14 cellular contexts compared by ENCODE assay signal in the genomic region with DNA sequence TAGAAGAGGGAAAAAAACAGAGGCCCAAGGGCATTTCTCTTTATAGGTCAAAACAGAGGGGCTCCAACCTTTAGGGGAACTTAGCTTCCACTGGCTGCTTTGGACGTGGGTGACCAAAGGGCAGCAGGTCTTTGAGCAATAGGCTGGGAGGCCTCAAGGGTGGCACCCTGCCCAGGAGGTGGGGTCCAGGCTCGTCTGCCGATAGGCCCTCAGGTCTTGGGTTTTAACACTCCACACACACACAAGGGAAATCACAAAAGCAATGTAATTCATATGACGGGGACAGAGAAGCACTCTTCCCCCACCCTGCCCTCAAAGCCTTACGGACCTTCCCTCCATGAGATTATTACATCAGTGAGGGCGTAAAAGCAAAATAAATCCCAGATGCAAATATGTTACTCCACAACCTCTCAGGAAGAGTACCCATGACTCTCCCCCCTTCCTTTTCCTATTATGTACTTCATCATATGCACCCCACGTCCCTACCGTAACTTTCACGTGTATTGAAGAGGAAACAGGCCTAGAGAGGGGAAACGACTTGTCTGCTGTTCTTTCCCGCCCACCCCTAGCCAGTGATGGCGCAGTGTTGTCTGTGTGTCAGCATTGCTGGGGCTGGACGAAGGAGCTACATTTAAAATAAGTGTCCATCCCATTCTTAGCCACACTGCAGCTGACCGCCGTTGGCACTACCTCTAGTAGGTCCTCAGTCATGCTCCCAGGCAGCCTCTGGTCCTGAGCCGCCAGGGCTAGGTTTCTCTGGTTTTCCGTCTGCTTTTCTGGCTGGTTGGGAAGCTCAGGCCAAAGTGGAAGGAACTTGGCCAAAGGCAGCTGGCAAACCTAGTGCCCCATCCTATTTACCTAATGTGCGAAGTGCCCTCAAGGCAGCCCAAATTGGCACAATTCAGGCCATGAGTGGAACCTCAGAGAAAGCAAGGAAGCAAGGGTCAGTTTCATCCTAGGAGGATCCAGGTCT. TPM values are rescaled to one million over a fixed set of nuclear protein-coding genes. Genes with fewer than 3 reads are reported as not detected.
DNase-seq lines count a peak whose midpoint lies in the region; ATAC-seq and TF ChIP-seq lines count a peak whose summit lies in the region.
"Had no signal": no experiment of that assay in that cellular context is flagged by ENCODE, and none has a peak within 500 bp of the region (broad histone marks: within the 10 kb centered on the region; RNA-seq: fewer than 3 reads in every experiment).

No MANE protein-coding gene starts in this region.

- TF ChIP-seq CTCF in gastroesophageal sphincter (IDR thresholded peaks at IDR 0.05) (no peak), progenitor cell of endocrine pancreas (IDR thresholded peaks at IDR 0.05; ENCODE audit: unreplicated experiment) (no peak)

- DNase-seq in activated CD4-positive, alpha-beta T cell treated with anti-CD3 and anti-CD28 coated beads for 36 hours, result no peak
- DNase-seq in activated CD4-positive, alpha-beta T cell treated with anti-CD3 and anti-CD28 coated beads for 48 hours, result no peak
- DNase-seq in T-cell (no peak), progenitor cell of endocrine pancreas (ENCODE audit: low spot score, unreplicated experiment) (no peak), caudate nucleus (lab: John Stamatoyannopoulos, UW) (no peak), HAP-1 (ENCODE audit: low spot score in 2 of 2) (no peak), NCI-H1105 (lab: John Stamatoyannopoulos, UW) (no peak)
- DNase-seq: activated B cell treated with CpG ODN at 0.5 μM for 24 hours; activated effector memory CD4-positive, alpha-beta T cell treated with anti-CD3 and anti-CD28 coated beads, Interleukin-2, amount 50 U/mL, for 16 hours; head of caudate nucleus; left lung; NCI-H2171 had no signal

- in situ Hi-C loops in HAP-1 (cut with MboI; ENCODE audit: low sequenced_read_pairs), result loop anchor here (10.0 kb wide), 1 partner anchor 331 kb away; no protein-coding TSS in a partner anchor

- no peak for TF ChIP-seq EP300 in gastroesophageal sphincter (IDR thresholded peaks at IDR 0.05)

- 58 to 76% methylated on average over 4 to 11 of the region's 18 CpGs for WGBS in gastroesophageal sphincter (ENCODE audit: low coverage in 1 of 2), 2 donors

- H3K36me3 Mint-ChIP-seq in activated CD4-positive, alpha-beta T cell treated with anti-CD3 and anti-CD28 coated beads for 36 hours (ENCODE audit: low read depth), result peaks cover 23% of the 10 kb centered on the region
- H3K36me3 Mint-ChIP-seq in T-cell (peaks cover 12% of the 10 kb centered on the region), progenitor cell of endocrine pancreas (ENCODE audit: insufficient read depth) (peaks cover 20% of the 10 kb centered on the region)

- no peaks in the 10 kb centered on the region for H3K27me3 ChIP-seq in gastroesophageal sphincter
- no peaks in the 10 kb centered on the region for H3K27me3 ChIP-seq in HAP-1 (ENCODE audit: low read depth)
- H3K27me3 ChIP-seq: left lung had no signal

- H3K4me3 ChIP-seq in gastroesophageal sphincter, result no peak overlapping the region
- H3K4me3 ChIP-seq in HAP-1, result no peak overlapping the region

- no peak for ATAC-seq in activated CD4-positive, alpha-beta T cell treated with anti-CD3 and anti-CD28 coated beads for 36 hours
- ATAC-seq in T-cell (replicated peaks in 1 of 4) (no peak), gastroesophageal sphincter (no peak)
- ATAC-seq: left lung had no signal

- H3K36me3 ChIP-seq in gastroesophageal sphincter (peaks cover 0 to 48% of the 10 kb centered on the region in 2 donors), HAP-1 (replicated peaks) (peaks cover 15% of the 10 kb centered on the region; the same call in 1 of the 2 replicates)

- H3K4me1 ChIP-seq in gastroesophageal sphincter (peaks cover 0 to 48% (median 4%) of the 10 kb centered on the region in 3 donors), HAP-1 (peaks cover 8% of the 10 kb centered on the region; the same call in 1 of the 2 replicates)

- no peaks in the 10 kb centered on the region for H3K9me3 Mint-ChIP-seq in activated CD4-positive, alpha-beta T cell treated with anti-CD3 and anti-CD28 coated beads for 36 hours (ENCODE audit: low read depth)
- H3K9me3 Mint-ChIP-seq in T-cell (no peaks in the 10 kb centered on the region), progenitor cell of endocrine pancreas (ENCODE audit: low read depth) (no peaks in the 10 kb centered on the region)
- H3K9me3 Mint-ChIP-seq: activated B cell treated with CpG ODN at 0.5 μM for 24 hours had no signal

- no peaks in the 10 kb centered on the region for H3K27me3 Mint-ChIP-seq in activated CD4-positive, alpha-beta T cell treated with anti-CD3 and anti-CD28 coated beads for 36 hours
- H3K27me3 Mint-ChIP-seq in T-cell (no peaks in the 10 kb centered on the region), progenitor cell of endocrine pancreas (no peaks in the 10 kb centered on the region)
- H3K27me3 Mint-ChIP-seq: activated B cell treated with CpG ODN at 0.5 μM for 24 hours had no signal

- intact Hi-C loops in activated CD4-positive, alpha-beta T cell treated with anti-CD3 and anti-CD28 coated beads for 36 hours (cut with DNase I, micrococcal nuclease), result no loop called here

- CTCF ChIA-PET in activated CD4-positive, alpha-beta T cell treated with anti-CD3 and anti-CD28 coated beads for 36 hours (lab: Charles Lee), result interaction anchor here (1.3 kb wide), 1 partner anchor 17 kb away, joined by 5 read pairs; no protein-coding TSS in a partner anchor
- CTCF ChIA-PET in T-cell (lab: Charles Lee), result interaction anchor here (0.5 kb wide), 2 partner anchors 9 to 1487 kb away, joined by 3 to 6 read pairs; no protein-coding TSS in a partner anchor

- H3K4me3 Mint-ChIP-seq in activated CD4-positive, alpha-beta T cell treated with anti-CD3 and anti-CD28 coated beads for 36 hours, result no peak overlapping the region
- H3K4me3 Mint-ChIP-seq in T-cell, result peak overlapping the region; percentile 24 to 87 (median 86)
- H3K4me3 Mint-ChIP-seq in progenitor cell of endocrine pancreas (ENCODE audit: low read depth), result peak overlapping the region; percentile 82

- TF ChIP-seq POLR2A in gastroesophageal sphincter (IDR thresholded peaks at IDR 0.05), result no peak

- H3K27ac Mint-ChIP-seq in activated CD4-positive, alpha-beta T cell treated with anti-CD3 and anti-CD28 coated beads for 36 hours, result peak overlapping the region; percentile 31
- H3K27ac Mint-ChIP-seq in T-cell, result peak overlapping the region; percentile 31 to 84
- no peak overlapping the region for H3K27ac Mint-ChIP-seq in progenitor cell of endocrine pancreas

- H3K27ac ChIP-seq in gastroesophageal sphincter, result peak overlapping the region in 3 of 4 donors; percentile 95 to 97 (median 95)
- H3K27ac ChIP-seq in caudate nucleus (ENCODE audit: low read depth, low read length), result no peak overlapping the region
- H3K27ac ChIP-seq: epithelial cell of prostate had no signal

- peaks cover 22% of the 10 kb centered on the region for H3K4me1 Mint-ChIP-seq in activated CD4-positive, alpha-beta T cell treated with anti-CD3 and anti-CD28 coated beads for 36 hours
- peaks cover 4 to 16% (median 10%) of the 10 kb centered on the region in 3 donors for H3K4me1 Mint-ChIP-seq in T-cell
- peaks cover 20% of the 10 kb centered on the region for H3K4me1 Mint-ChIP-seq in progenitor cell of endocrine pancreas (ENCODE audit: low read depth)

- POLR2A ChIA-PET in activated CD4-positive, alpha-beta T cell treated with anti-CD3 and anti-CD28 coated beads for 36 hours (lab: Charles Lee), result no interaction called here
- POLR2A ChIA-PET in T-cell (lab: Charles Lee), result no interaction called here

- no peaks in the 10 kb centered on the region for H3K9me3 ChIP-seq in gastroesophageal sphincter
- H3K9me3 ChIP-seq in HAP-1, result no peaks in the 10 kb centered on the region
- H3K9me3 ChIP-seq: left lung had no signal

RNA-seq across cellular contexts. Expression of gene PCBD1, which starts 2.1 kb away (rescaled TPM):
- total RNA-seq in activated CD4-positive, alpha-beta T cell treated with anti-CD3 and anti-CD28 coated beads for 36 hours, result 10 to 100 TPM; 40.1 to 47.6 TPM
- total RNA-seq in T-cell (10 to 100 TPM in 1 of 5 donors, 1 to 10 TPM in 4; 6.5 to 10.0 (median 9.2) TPM), gastroesophageal sphincter (100 to 1,000 TPM in 1 of 4 donors, 10 to 100 TPM in 3; 63.4 to 102 (median 74.0) TPM), progenitor cell of endocrine pancreas (147 and 162 TPM in 2 replicates)
